19 cellular contexts compared by ENCODE assay signal in the genomic region with DNA sequence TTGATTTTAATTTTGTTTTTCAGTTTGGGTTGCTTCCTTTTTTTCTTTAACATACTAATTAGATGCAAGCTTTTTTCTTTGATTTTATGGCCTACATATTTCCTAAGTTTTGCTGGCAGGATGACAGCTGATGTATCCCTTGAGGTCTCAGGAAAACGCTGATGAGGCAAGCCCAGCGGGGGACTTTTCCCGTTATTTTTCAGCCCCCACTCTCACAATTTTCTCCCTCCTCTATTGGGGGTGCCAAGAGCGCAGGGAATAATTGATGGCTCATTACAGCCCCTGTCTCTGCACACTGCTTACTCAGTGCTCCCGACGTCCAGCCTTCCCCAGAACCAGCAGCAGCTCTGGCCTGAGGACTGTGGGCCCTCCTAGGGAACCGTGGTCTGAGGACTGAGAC. TPM values are rescaled to one million over a fixed set of nuclear protein-coding genes. Genes with fewer than 3 reads are reported as not detected.
"Had no signal": no experiment of that assay in that cellular context is flagged by ENCODE, and none has a peak within 500 bp of the region (broad histone marks: within the 10 kb centered on the region; RNA-seq: fewer than 3 reads in every experiment).

No MANE protein-coding gene starts in this region.

- H3K27me3 Mint-ChIP-seq: activated naive CD4-positive, alpha-beta T cell treated with anti-CD3 and anti-CD28 coated beads, Interleukin-2, amount 50 U/mL, for 24 hours had no signal

- H3K27me3 ChIP-seq: adrenal gland, left lung, ovary, tibial artery, uterus had no signal

- DNase-seq: activated CD4-positive, alpha-beta T cell treated with anti-CD3 and anti-CD28 coated beads, Interleukin-2, amount 50 U/mL, for 1 hour; activated CD8-positive, alpha-beta memory T cell treated with anti-CD3 and anti-CD28 coated beads, Interleukin-2, amount 50 U/mL, for 4 hours; activated effector memory CD4-positive, alpha-beta T cell treated with Interleukin-2 at 50 U/mL for 16 hours; activated T-cell treated with anti-CD3 and anti-CD28 coated beads, Interleukin-2, amount 50 U/mL, for 4 hours; adrenal gland; dermis blood vessel endothelial cell; effector memory CD4-positive, alpha-beta T cell; foreskin melanocyte; left lung; ovary; stimulated activated CD8-positive, alpha-beta memory T cell treated with anti-CD3 and anti-CD28 coated beads, Interleukin-4, amount 100 ng/mL, for 48 hours; stimulated activated naive CD4-positive, alpha-beta T cell treated with Interleukin-2 at 50 U/mL for 16 hours; T1000; uterus had no signal

- H3K36me3 ChIP-seq: ovary, uterus had no signal

- FAIRE-seq: astrocyte, keratinocyte had no signal

- H3K27ac ChIP-seq: adrenal gland, left lung, ovary, tibial artery, uterus had no signal

- H3K4me1 Mint-ChIP-seq: activated naive CD4-positive, alpha-beta T cell treated with anti-CD3 and anti-CD28 coated beads, Interleukin-2, amount 50 U/mL, for 24 hours had no signal

- ATAC-seq: activated T-cell treated with anti-CD3 and anti-CD28 coated beads, Interleukin-2, amount 50 U/mL, for 4 hours; left lung had no signal

- H3K9me3 ChIP-seq: adrenal gland, left lung, ovary, tibial artery, uterus had no signal

- H3K27ac Mint-ChIP-seq: activated naive CD4-positive, alpha-beta T cell treated with anti-CD3 and anti-CD28 coated beads, Interleukin-2, amount 50 U/mL, for 24 hours had no signal

- H3K9me3 Mint-ChIP-seq: activated naive CD4-positive, alpha-beta T cell treated with anti-CD3 and anti-CD28 coated beads, Interleukin-2, amount 50 U/mL, for 24 hours; activated T-cell treated with anti-CD3 and anti-CD28 coated beads, Interleukin-2, amount 50 U/mL, for 4 hours had no signal

- H3K4me1 ChIP-seq: adrenal gland, left lung, tibial artery, uterus had no signal

- H3K4me3 Mint-ChIP-seq: activated naive CD4-positive, alpha-beta T cell treated with anti-CD3 and anti-CD28 coated beads, Interleukin-2, amount 50 U/mL, for 24 hours; activated T-cell treated with anti-CD3 and anti-CD28 coated beads, Interleukin-2, amount 50 U/mL, for 4 hours had no signal

- H3K4me3 ChIP-seq: adrenal gland, left lung, ovary, tibial artery, uterus had no signal

RNA-seq across cellular contexts. Expression of a gene that starts 38.7 kb away (rescaled TPM):
- total RNA-seq: mononuclear cell had no signal
